Comparison of ENCODE assay signal across 18 cellular contexts in the genomic region with DNA sequence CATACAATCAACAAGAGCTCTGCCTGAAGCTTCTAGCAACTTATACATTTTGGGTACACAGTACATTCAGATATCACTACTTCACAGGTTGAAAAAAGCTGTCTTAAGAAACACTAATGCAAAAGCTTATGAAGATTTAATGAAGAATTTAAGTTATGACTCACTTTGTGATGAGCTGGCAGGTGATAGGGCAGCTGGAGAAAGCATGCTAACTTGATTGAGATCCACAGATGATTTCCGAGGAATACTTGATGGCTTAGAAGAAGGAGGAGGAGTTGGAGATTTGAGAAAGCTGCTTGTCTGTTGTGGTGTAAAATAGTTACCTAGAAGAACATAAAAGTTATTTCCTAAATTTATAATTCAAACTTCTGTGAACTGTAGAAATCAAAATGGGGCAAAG. TPM values are rescaled to one million over a fixed set of nuclear protein-coding genes. Genes with fewer than 3 reads are reported as not detected.
DNase-seq lines count a peak whose midpoint lies in the region; ATAC-seq and TF ChIP-seq lines count a peak whose summit lies in the region.
"Had no signal": no experiment of that assay in that cellular context is flagged by ENCODE, and none has a peak within 500 bp of the region (broad histone marks: within the 10 kb centered on the region; RNA-seq: fewer than 3 reads in every experiment).

No MANE protein-coding gene starts in this region.

- H3K27me3 Mint-ChIP-seq in activated T-cell treated with anti-CD3 and anti-CD28 coated beads, Interleukin-2, amount 50 U/mL, for 24 hours = no peaks in the 10 kb centered on the region
- no peaks in the 10 kb centered on the region for H3K27me3 Mint-ChIP-seq in activated T-cell treated with anti-CD3 and anti-CD28 coated beads, Interleukin-2, amount 50 U/mL, for 4 hours (ENCODE audit: low read depth)
- H3K27me3 Mint-ChIP-seq in nephron (ENCODE audit: low read depth) = no peaks in the 10 kb centered on the region
- H3K27me3 Mint-ChIP-seq: central memory CD8-positive, alpha-beta T cell; IgD-negative memory B cell had no signal

- H3K9me3 Mint-ChIP-seq in activated T-cell treated with anti-CD3 and anti-CD28 coated beads, Interleukin-2, amount 50 U/mL, for 24 hours = no peaks in the 10 kb centered on the region
- H3K9me3 Mint-ChIP-seq in activated T-cell treated with anti-CD3 and anti-CD28 coated beads, Interleukin-2, amount 50 U/mL, for 4 hours = no peaks in the 10 kb centered on the region
- no peaks in the 10 kb centered on the region for H3K9me3 Mint-ChIP-seq in nephron
- H3K9me3 Mint-ChIP-seq: central memory CD8-positive, alpha-beta T cell; IgD-negative memory B cell had no signal

- peak overlapping the region; percentile 11 for H3K27ac Mint-ChIP-seq in activated T-cell treated with anti-CD3 and anti-CD28 coated beads, Interleukin-2, amount 50 U/mL, for 24 hours
- H3K27ac Mint-ChIP-seq in nephron = peak overlapping the region; percentile 1 to 67 (median 19)

- no peaks in the 10 kb centered on the region for H3K36me3 ChIP-seq in mucosa of descending colon (ENCODE audit: low read depth)

- no peak for ATAC-seq in activated T-cell treated with anti-CD3 and anti-CD28 coated beads, Interleukin-2, amount 50 U/mL, for 4 hours
- no peak for ATAC-seq in mucosa of descending colon

- H3K4me1 ChIP-seq in mucosa of descending colon (ENCODE audit: low read depth) = no peaks in the 10 kb centered on the region

- no peak overlapping the region for H3K4me3 Mint-ChIP-seq in activated T-cell treated with anti-CD3 and anti-CD28 coated beads, Interleukin-2, amount 50 U/mL, for 24 hours
- H3K4me3 Mint-ChIP-seq in activated T-cell treated with anti-CD3 and anti-CD28 coated beads, Interleukin-2, amount 50 U/mL, for 4 hours = no peak overlapping the region
- H3K4me3 Mint-ChIP-seq in nephron = no peak overlapping the region
- H3K4me3 Mint-ChIP-seq: central memory CD8-positive, alpha-beta T cell; IgD-negative memory B cell had no signal

- no peaks in the 10 kb centered on the region for H3K9me3 ChIP-seq in mucosa of descending colon
- H3K9me3 ChIP-seq: transverse colon had no signal

- H3K4me3 ChIP-seq in epithelial cell of esophagus (ENCODE audit: low read length) (no peak overlapping the region), mucosa of descending colon (no peak overlapping the region)
- H3K4me3 ChIP-seq: transverse colon had no signal

- DNase-seq in activated T-cell treated with anti-CD3 and anti-CD28 coated beads, Interleukin-2, amount 50 U/mL, for 24 hours = no peak
- no peak for DNase-seq in activated T-cell treated with anti-CD3 and anti-CD28 coated beads, Interleukin-2, amount 50 U/mL, for 4 hours
- DNase-seq in RPMI7951 (ENCODE audit: low read depth) (peak; percentile 11), epithelial cell of esophagus (ENCODE audit: low read depth) (peak; percentile 49), superior temporal gyrus (ENCODE audit: extremely low spot score) (no peak), GM19238 (ENCODE audit: insufficient read length, low spot score) (no peak), mucosa of descending colon (no peak)
- DNase-seq: activated CD4-positive, CD25-positive, alpha-beta regulatory T cell treated with anti-CD3 and anti-CD28 coated beads, Interleukin-2, amount 50 U/mL, for 72 hours; activated naive CD4-positive, alpha-beta T cell treated with Interleukin-2 at 50 U/mL for 16 hours; glutamatergic neuron; NCI-H1092; NCI-H2107; NCI-H774; RPMI8226; transverse colon had no signal

- intact Hi-C loops in mucosa of descending colon (cut with DNase I, micrococcal nuclease) = no loop called here

- H3K36me3 Mint-ChIP-seq in activated T-cell treated with anti-CD3 and anti-CD28 coated beads, Interleukin-2, amount 50 U/mL, for 24 hours (ENCODE audit: low read depth) = peaks cover 75% of the 10 kb centered on the region
- peaks cover 17% of the 10 kb centered on the region for H3K36me3 Mint-ChIP-seq in activated T-cell treated with anti-CD3 and anti-CD28 coated beads, Interleukin-2, amount 50 U/mL, for 4 hours (ENCODE audit: insufficient read depth)
- peaks cover 65% of the 10 kb centered on the region for H3K36me3 Mint-ChIP-seq in nephron (ENCODE audit: low read depth)
- H3K36me3 Mint-ChIP-seq: IgD-negative memory B cell had no signal

- TF ChIP-seq CTCF in epithelial cell of esophagus (IDR thresholded peaks at IDR 0.05; ENCODE audit: insufficient read depth, low read depth, low read length, missing control alignments) (no peak), nephron (IDR thresholded peaks at IDR 0.05; ENCODE audit: unreplicated experiment in 3 of 3) (no peak), mucosa of descending colon (IDR thresholded peaks at IDR 0.05) (no peak)

- peaks cover 1% of the 10 kb centered on the region for H3K4me1 Mint-ChIP-seq in activated T-cell treated with anti-CD3 and anti-CD28 coated beads, Interleukin-2, amount 50 U/mL, for 24 hours (ENCODE audit: low read depth)
- H3K4me1 Mint-ChIP-seq in activated T-cell treated with anti-CD3 and anti-CD28 coated beads, Interleukin-2, amount 50 U/mL, for 4 hours (ENCODE audit: low read depth) = no peaks in the 10 kb centered on the region
- peaks cover 10% of the 10 kb centered on the region for H3K4me1 Mint-ChIP-seq in nephron
- H3K4me1 Mint-ChIP-seq: IgD-negative memory B cell had no signal

RNA-seq across cellular contexts. Expression of gene EXOSC8, which starts 23.3 kb away (rescaled TPM):
- total RNA-seq in activated T-cell treated with anti-CD3 and anti-CD28 coated beads, Interleukin-2, amount 50 U/mL, for 4 hours = 100 to 1,000 TPM; 123 to 153 (median 134) TPM
- total RNA-seq in RPMI7951 (2014; rRNA removed; shearing (Covaris generic)) = 83.1 and 89.0 TPM in 2 replicates
- total RNA-seq in mucosa of descending colon = 10 to 100 TPM; 19.9 to 29.7 (median 27.1) TPM

RNA-seq across cellular contexts. Expression of gene ALG5, which starts 24.7 kb away (rescaled TPM):
- 10 to 100 TPM; 46.1 to 50.8 (median 49.3) TPM for total RNA-seq in activated T-cell treated with anti-CD3 and anti-CD28 coated beads, Interleukin-2, amount 50 U/mL, for 4 hours
- 33.8 and 34.0 TPM in 2 replicates for total RNA-seq in RPMI7951 (2014; rRNA removed; shearing (Covaris generic))
- total RNA-seq in mucosa of descending colon = 10 to 100 TPM; 24.0 to 38.6 (median 30.1) TPM

RNA-seq across cellular contexts. Expression of gene SUPT20H, which starts 35.6 kb away (rescaled TPM):
- 10 to 100 TPM; 44.4 to 51.8 (median 45.6) TPM for total RNA-seq in activated T-cell treated with anti-CD3 and anti-CD28 coated beads, Interleukin-2, amount 50 U/mL, for 4 hours
- total RNA-seq in RPMI7951 (2014; rRNA removed; shearing (Covaris generic)) = 36.6 and 60.3 TPM in 2 replicates
- 10 to 100 TPM; 47.7 to 56.9 (median 56.4) TPM for total RNA-seq in mucosa of descending colon

Comparison
In these comparisons a context has a peak if more than half of its experiments do, and no peak if none do; other contexts are left out.
1. DNase-seq: peak in RPMI7951 (single experiment) and epithelial cell of esophagus (single experiment); none in activated T-cell treated with anti-CD3 and anti-CD28 coated beads, Interleukin-2, amount 50 U/mL, for 24 hours (single experiment), activated T-cell treated with anti-CD3 and anti-CD28 coated beads, Interleukin-2, amount 50 U/mL, for 4 hours (single experiment), superior temporal gyrus (single experiment), GM19238 (single experiment) and mucosa of descending colon (0 of 3).